Comparison of ENCODE assay signal across 15 cellular contexts in genomic region chr12:97745406-97746101, GRCh38.
"Had no signal": no experiment of that assay in that cellular context is flagged by ENCODE, and none has a peak within 500 bp of the region (broad histone marks: within the 10 kb centered on the region; RNA-seq: fewer than 3 reads in every experiment).

No MANE protein-coding gene starts in this region.

- H3K4me1 Mint-ChIP-seq: activated naive CD4-positive, alpha-beta T cell treated with anti-CD3 and anti-CD28 coated beads, Interleukin-2, amount 50 U/mL, for 24 hours; brain; memory B cell had no signal

- H3K36me3 Mint-ChIP-seq: activated naive CD4-positive, alpha-beta T cell treated with anti-CD3 and anti-CD28 coated beads, Interleukin-2, amount 50 U/mL, for 24 hours; brain; memory B cell; natural killer cell treated with Interleukin-12 subunit alpha and Interleukin-12 subunit beta and Interleukin-15 and Interleukin-18, amount 100 ng/mL, for 72 hours had no signal

- H3K27me3 ChIP-seq: left lung, testis had no signal

- H3K4me3 ChIP-seq: left lung, testis had no signal

- H3K9me3 Mint-ChIP-seq: T-helper 2 cell treated with Interferon-gamma antibody and Interleukin-4, amounts not matched to agents 5 μg/mL and 100 μg/mL, for 36 hours had no signal

- H3K9me3 ChIP-seq: left lung, testis had no signal

- H3K27me3 Mint-ChIP-seq: activated naive CD4-positive, alpha-beta T cell treated with anti-CD3 and anti-CD28 coated beads, Interleukin-2, amount 50 U/mL, for 24 hours; effector memory CD8-positive, alpha-beta T cell; memory B cell; natural killer cell treated with Interleukin-12 subunit alpha and Interleukin-12 subunit beta and Interleukin-15 and Interleukin-18, amount 100 ng/mL, for 72 hours; stimulated activated naive CD8-positive, alpha-beta T cell treated with anti-CD3 and anti-CD28 coated beads, Interleukin-15, Interleukin-2, amounts not matched to agents 100 ng/mL and 50 ng/mL, for 24 hours had no signal

- H3K27ac ChIP-seq: left lung, testis had no signal

- H3K4me1 ChIP-seq: left lung, testis had no signal

- H3K27ac Mint-ChIP-seq: activated naive CD4-positive, alpha-beta T cell treated with anti-CD3 and anti-CD28 coated beads, Interleukin-2, amount 50 U/mL, for 24 hours; effector memory CD8-positive, alpha-beta T cell; memory B cell; natural killer cell treated with Interleukin-12 subunit alpha and Interleukin-12 subunit beta and Interleukin-15 and Interleukin-18, amount 100 ng/mL, for 72 hours; stimulated activated naive CD8-positive, alpha-beta T cell treated with anti-CD3 and anti-CD28 coated beads, Interleukin-15, Interleukin-2, amounts not matched to agents 100 ng/mL and 50 ng/mL, for 24 hours; T-helper 2 cell treated with Interferon-gamma antibody and Interleukin-4, amounts not matched to agents 5 μg/mL and 100 μg/mL, for 36 hours had no signal

- DNase-seq: activated CD4-positive, alpha-beta T cell treated with anti-CD3 and anti-CD28 coated beads, Interleukin-2, amount 50 U/mL, for 4 hours; activated effector memory CD4-positive, alpha-beta T cell treated with Interleukin-2 at 50 U/mL for 16 hours; activated T-cell treated with anti-CD3 and anti-CD28 coated beads, Interleukin-2, amount 50 U/mL, for 1 hour; effector memory CD8-positive, alpha-beta T cell; erythroblast; stimulated activated CD4-positive, alpha-beta T cell treated with anti-CD3 and anti-CD28 coated beads, Interleukin-2, amount 100 ng/mL, for 48 hours; stimulated activated CD8-positive, alpha-beta memory T cell treated with anti-CD3 and anti-CD28 coated beads, Interleukin-4, amount 100 ng/mL, for 48 hours; testis had no signal

- H3K36me3 ChIP-seq: left lung had no signal

- H3K4me3 Mint-ChIP-seq: activated naive CD4-positive, alpha-beta T cell treated with anti-CD3 and anti-CD28 coated beads, Interleukin-2, amount 50 U/mL, for 24 hours; brain; effector memory CD8-positive, alpha-beta T cell; memory B cell; natural killer cell treated with Interleukin-12 subunit alpha and Interleukin-12 subunit beta and Interleukin-15 and Interleukin-18, amount 100 ng/mL, for 72 hours; stimulated activated naive CD8-positive, alpha-beta T cell treated with anti-CD3 and anti-CD28 coated beads, Interleukin-15, Interleukin-2, amounts not matched to agents 100 ng/mL and 50 ng/mL, for 24 hours; T-helper 2 cell treated with Interferon-gamma antibody and Interleukin-4, amounts not matched to agents 5 μg/mL and 100 μg/mL, for 36 hours had no signal
